ENCODE assay signal across 8 cellular contexts in the genomic region with DNA sequence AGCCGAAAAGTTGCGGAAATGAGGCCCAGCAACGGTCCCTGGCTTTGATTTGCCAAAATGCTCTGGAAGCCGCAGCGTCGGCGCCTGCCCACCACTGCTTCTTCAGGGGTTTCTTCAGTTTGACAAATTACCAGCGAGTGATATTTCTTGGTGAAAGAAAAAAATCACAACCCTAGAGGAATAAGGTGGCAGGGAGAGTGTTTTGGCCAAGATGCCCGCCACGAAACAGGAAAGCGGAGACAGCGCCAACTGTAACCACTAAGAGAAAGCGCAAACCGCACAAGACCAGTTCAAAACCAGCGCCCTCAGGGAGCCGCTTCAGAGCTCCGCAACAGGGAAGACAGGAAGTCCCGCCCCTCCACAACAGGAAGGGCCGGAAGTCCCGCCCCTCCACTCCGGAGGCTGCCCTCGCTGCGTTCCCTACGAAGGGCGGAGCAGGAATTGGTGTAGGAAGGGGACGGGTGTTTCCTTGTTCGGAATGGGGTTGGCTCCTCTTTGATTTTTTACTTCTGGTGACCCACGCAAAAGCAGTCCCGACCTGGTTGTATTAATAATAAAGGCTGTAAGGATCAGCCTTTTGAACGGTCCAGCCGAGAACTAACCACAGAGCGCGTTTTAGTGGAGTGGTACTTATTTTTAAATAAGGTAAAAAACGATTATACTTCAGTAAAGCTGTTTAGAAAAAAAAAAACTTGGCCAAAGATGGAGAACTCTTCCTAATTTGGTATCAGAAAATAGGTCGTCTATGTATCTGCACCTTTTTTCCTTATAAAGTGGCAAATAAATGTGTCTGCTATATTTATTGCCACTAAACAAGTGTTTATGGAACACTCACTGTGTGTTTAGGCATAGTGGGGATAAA. TPM values are rescaled to one million over a fixed set of nuclear protein-coding genes. Genes with fewer than 3 reads are reported as not detected.
A peak's percentile ranks its signal among the peaks of the same experiment; 100 is the strongest.
DNase-seq lines count a peak whose midpoint lies in the region; ATAC-seq lines count a peak whose summit lies in the region.

A gene with protein sequence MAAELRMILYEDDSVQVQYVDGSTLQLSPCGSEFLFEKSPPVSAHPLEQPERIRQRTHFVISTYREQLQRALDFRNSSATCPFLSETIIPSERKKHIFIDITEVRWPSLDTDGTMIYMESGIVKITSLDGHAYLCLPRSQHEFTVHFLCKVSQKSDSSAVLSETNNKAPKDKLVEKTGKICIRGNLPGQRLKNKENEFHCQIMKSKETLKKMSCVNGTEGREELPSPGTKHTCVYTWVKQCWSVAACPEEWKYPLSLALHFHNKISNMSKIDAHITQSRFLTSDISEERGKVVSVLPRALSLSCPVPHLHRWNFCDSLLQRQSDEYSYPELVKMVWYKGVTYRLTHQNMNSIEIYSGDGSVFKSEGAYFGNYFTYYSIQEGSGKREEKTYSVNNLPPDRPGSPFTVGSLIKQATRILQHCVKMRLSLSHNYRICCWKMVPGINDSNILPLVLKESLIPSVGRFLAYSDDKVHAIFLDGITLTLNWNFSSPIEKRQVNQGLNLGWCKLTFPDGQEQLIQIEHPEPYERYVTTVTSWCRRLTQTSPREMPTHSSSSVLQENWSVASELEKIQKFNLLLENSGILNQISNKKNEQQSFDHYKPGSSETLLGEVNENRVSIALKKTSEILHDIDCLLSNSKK (minus strand): TSS at position 333 of the 862 bp plus-strand sequence. CDS start 5,809 bp downstream, outside the sequence.

- peak within 1 kb of the TSS; percentile 80 to 94 (median 88) for H3K27ac ChIP-seq in BLaER1 treated with 17β-estradiol and CSF1 and Interleukin-3, amounts not matched to agents 10 nM and 100 nM

- peak; percentile 97 to 99 for DNase-seq in NCI-H526 (lab: John Stamatoyannopoulos, UW)
- DNase-seq in activated CD4-positive, alpha-beta T cell treated with anti-CD3 and anti-CD28 coated beads, Interleukin-2, amount 10 ng/mL, durations not matched to agents 24 days and 14 days: peak; percentile 98
- peak; percentile 98 for DNase-seq in dedifferentiated amniotic fluid mesenchymal stem cell (ENCODE audit: extremely low spot score)
- DNase-seq in left lobe of liver (ENCODE audit: low spot score): peak; percentile 98
- DNase-seq in stimulated activated CD4-positive, alpha-beta T cell treated with anti-CD3 and anti-CD28 coated beads, Interleukin-2, amount 100 ng/mL, for 24 hours: peak; percentile 96 to 98

- ATAC-seq in GM19328 (IDR thresholded peaks at IDR 0.05; ENCODE audit: unreplicated experiment): peak; percentile 96
- ATAC-seq in HG03469 (IDR thresholded peaks at IDR 0.05; ENCODE audit: unreplicated experiment): peak; percentile 98
- ATAC-seq in left lobe of liver: peak; percentile 100

- peak within 1 kb of the TSS; percentile 74 to 97 (median 88) for H3K4me2 ChIP-seq in BLaER1 treated with 17β-estradiol and CSF1 and Interleukin-3, amounts not matched to agents 10 nM and 100 nM

- H3K9me3 ChIP-seq in BLaER1 treated with 17β-estradiol and CSF1 and Interleukin-3, amounts not matched to agents 10 nM and 100 nM (replicated peaks in 1 of 11): peaks cover 0 to 23% (median 11%) of the 10 kb centered on the region in 11 experiments; a peak in 12 of 22 replicates

- H3K9ac ChIP-seq in BLaER1 treated with 17β-estradiol and CSF1 and Interleukin-3, amounts not matched to agents 10 nM and 100 nM: peak within 1 kb of the TSS; percentile 80 to 92 (median 86)

- H3K27ac Mint-ChIP-seq in activated CD4-positive, alpha-beta T cell treated with anti-CD3 and anti-CD28 coated beads, Interleukin-2, amount 10 ng/mL, durations not matched to agents 24 days and 14 days: peak within 1 kb of the TSS; percentile 96

- H3K9me3 Mint-ChIP-seq in activated CD4-positive, alpha-beta T cell treated with anti-CD3 and anti-CD28 coated beads, Interleukin-2, amount 10 ng/mL, durations not matched to agents 24 days and 14 days: peaks cover 5% of the 10 kb centered on the region

- peak within 1 kb of the TSS; percentile 59 to 78 (median 71) for H3K4me3 ChIP-seq in BLaER1 treated with 17β-estradiol and CSF1 and Interleukin-3, amounts not matched to agents 10 nM and 100 nM

- no peaks in the 10 kb centered on the region for H3K27me3 ChIP-seq in BLaER1 treated with 17β-estradiol and CSF1 and Interleukin-3, amounts not matched to agents 10 nM and 100 nM

- H4K20me1 ChIP-seq in BLaER1 treated with 17β-estradiol and CSF1 and Interleukin-3, amounts not matched to agents 10 nM and 100 nM: no peaks in the 10 kb centered on the region

- peaks cover 23% of the 10 kb centered on the region for H3K4me1 Mint-ChIP-seq in activated CD4-positive, alpha-beta T cell treated with anti-CD3 and anti-CD28 coated beads, Interleukin-2, amount 10 ng/mL, durations not matched to agents 24 days and 14 days

- H3K4me3 Mint-ChIP-seq in activated CD4-positive, alpha-beta T cell treated with anti-CD3 and anti-CD28 coated beads, Interleukin-2, amount 10 ng/mL, durations not matched to agents 24 days and 14 days: peak within 1 kb of the TSS; percentile 95

- intact Hi-C loops in activated CD4-positive, alpha-beta T cell treated with anti-CD3 and anti-CD28 coated beads, Interleukin-2, amount 10 ng/mL, durations not matched to agents 24 days and 14 days (cut with micrococcal nuclease): loop anchor here (1.0 to 10.0 kb wide), 6 partner anchors 31 to 394 kb away; partner anchors contain the start of genes HMGCS1 and NNT

- no peaks in the 10 kb centered on the region for H3K27me3 Mint-ChIP-seq in activated CD4-positive, alpha-beta T cell treated with anti-CD3 and anti-CD28 coated beads, Interleukin-2, amount 10 ng/mL, durations not matched to agents 24 days and 14 days

- peaks cover 23 to 27% (median 25%) of the 10 kb centered on the region in 10 experiments for H3K4me1 ChIP-seq in BLaER1 treated with 17β-estradiol and CSF1 and Interleukin-3, amounts not matched to agents 10 nM and 100 nM

- peaks cover 14% of the 10 kb centered on the region for H3K36me3 Mint-ChIP-seq in activated CD4-positive, alpha-beta T cell treated with anti-CD3 and anti-CD28 coated beads, Interleukin-2, amount 10 ng/mL, durations not matched to agents 24 days and 14 days (ENCODE audit: low read depth)

- peaks cover 0 to 9% (median 4%) of the 10 kb centered on the region in 11 experiments; a peak in 7 of 22 replicates for H3K36me3 ChIP-seq in BLaER1 treated with 17β-estradiol and CSF1 and Interleukin-3, amounts not matched to agents 10 nM and 100 nM

RNA-seq across cellular contexts. Expression of the gene that starts here (rescaled TPM):
- 6.8 and 8.7 TPM in 2 replicates for total RNA-seq in activated CD4-positive, alpha-beta T cell treated with anti-CD3 and anti-CD28 coated beads, Interleukin-2, amount 10 ng/mL, durations not matched to agents 24 days and 14 days
- 0.70 TPM for total RNA-seq in left lobe of liver

Comparison
In these comparisons a context has a peak if more than half of its experiments do, and no peak if none do; other contexts are left out.
1. Peak in every context shown above with its lines: DNase-seq, ATAC-seq, H3K4me3 ChIP-seq and H3K27ac ChIP-seq.
2. Peak in DNase-seq and ATAC-seq in left lobe of liver; RNA of the gene not detected or under 1 TPM.